ENCODE assay signal across 13 cellular contexts in genomic region chr16:67944690-67945391, GRCh38. TPM values are rescaled to one million over a fixed set of nuclear protein-coding genes. Genes with fewer than 3 reads are reported as not detected.
DNase-seq lines count a peak whose midpoint lies in the region; ATAC-seq and TF ChIP-seq lines count a peak whose summit lies in the region.
"Had no signal": no experiment of that assay in that cellular context is flagged by ENCODE, and none has a peak within 500 bp of the region (broad histone marks: within the 10 kb centered on the region; RNA-seq: fewer than 3 reads in every experiment).

No MANE protein-coding gene starts in this region.

- H2AK5ac ChIP-seq in neuronal stem cell (ENCODE audit: low read depth, low read length) = no peak overlapping the region

- H2BK120ac ChIP-seq in neuronal stem cell (ENCODE audit: low read depth, low read length) = no peak overlapping the region

- no peak overlapping the region for H3K4me2 ChIP-seq in neuronal stem cell (ENCODE audit: insufficient read depth, low read length, poor library complexity, severe bottlenecking)

- no peak for ATAC-seq in heart right ventricle
- no peak for ATAC-seq in left ventricle myocardium superior

- H2AFZ ChIP-seq in neuronal stem cell (ENCODE audit: low read length) = no peak overlapping the region

- no peak overlapping the region for H2BK12ac ChIP-seq in neuronal stem cell (ENCODE audit: low read length)

- TF ChIP-seq CTCF in heart right ventricle (IDR thresholded peaks at IDR 0.05) = no peak
- no peak for TF ChIP-seq CTCF in uterus (IDR thresholded peaks at IDR 0.05)

- H3K18ac ChIP-seq in neuronal stem cell (ENCODE audit: low read length) = no peak overlapping the region

- no peak overlapping the region for H3K9ac ChIP-seq in neuronal stem cell (ENCODE audit: low read depth, low read length, poor library complexity)

- intact Hi-C loops in heart right ventricle (cut with DNase I) (loop anchor here in 1 of 10 donors (10.0 kb wide), 1 partner anchor 400 kb away; no protein-coding TSS in a partner anchor), left ventricle myocardium superior (cut with micrococcal nuclease) (no loop called here), uterus (cut with DNase I; ENCODE audit: low total_unique reads) (no loop called here)

- no peak overlapping the region for H2BK15ac ChIP-seq in neuronal stem cell (ENCODE audit: low read length)

- H3K36me3 ChIP-seq in heart right ventricle = peaks cover 0 to 100% (median 81%) of the 10 kb centered on the region in 9 donors
- H3K36me3 ChIP-seq in neuronal stem cell (replicated peaks in 1 of 2; ENCODE audit: control insufficient read depth in 2 of 2, insufficient read depth in 2 of 2, low read length in 2 of 2) = peaks cover 58 to 81% of the 10 kb centered on the region in 2 donors
- H3K36me3 ChIP-seq in uterus = no peaks in the 10 kb centered on the region

- TF ChIP-seq POLR2A in uterus (IDR thresholded peaks at IDR 0.05) = no peak

- H3K4me1 ChIP-seq in heart right ventricle (peaks cover 15 to 71% (median 43%) of the 10 kb centered on the region in 9 donors), neuronal stem cell (ENCODE audit: control insufficient read depth in 2 of 2, insufficient read depth in 1 of 2, low read depth in 1 of 2, low read length in 2 of 2) (peaks cover 7 to 9% of the 10 kb centered on the region in 2 donors), uterus (no peaks in the 10 kb centered on the region)
- H3K4me1 ChIP-seq: left lung had no signal

- H3K23ac ChIP-seq in neuronal stem cell (ENCODE audit: low read depth, low read length, poor library complexity) = peak overlapping the region; percentile 53

- H3K4me3 ChIP-seq in heart right ventricle (no peak overlapping the region), neuronal stem cell (ENCODE audit: low read length in 2 of 2) (peak overlapping the region in 1 of 2 donors; percentile 43), uterus (no peak overlapping the region)
- H3K4me3 ChIP-seq: left lung had no signal

- no peak for DNase-seq in heart right ventricle
- no peak for DNase-seq in left ventricle myocardium superior
- DNase-seq in neuronal stem cell (ENCODE audit: low spot score) = no peak
- DNase-seq in uterus = no peak
- no peak for DNase-seq in DMS114 treated with DMSO at 0.1 percent for 48 hours (lab: John Stamatoyannopoulos, UW; ENCODE audit: unreplicated experiment)
- DNase-seq in stimulated activated naive CD4-positive, alpha-beta T cell treated with Interleukin-2 at 50 U/mL for 16 hours (lab: John Stamatoyannopoulos, UW) = no peak
- DNase-seq: activated T-cell treated with anti-CD3 and anti-CD28 coated beads for 4 hours; effector memory CD4-positive, alpha-beta T cell; Kasumi-1; NCI-H2029 treated with DMSO at 0.1 percent for 48 hours; stimulated activated CD4-positive, alpha-beta T cell treated with anti-CD3 and anti-CD28 coated beads, Interleukin-2, amount 100 ng/mL, for 48 hours had no signal

- H3K27ac ChIP-seq in heart right ventricle (peak overlapping the region; percentile 28 to 83 (median 72)), neuronal stem cell (replicated peaks; ENCODE audit: low read length) (no peak overlapping the region), uterus (peak overlapping the region; percentile 65 to 76)
- H3K27ac ChIP-seq: left lung had no signal

- H4K8ac ChIP-seq in neuronal stem cell (ENCODE audit: low read depth, low read length) = peak overlapping the region; percentile 29

- H4K91ac ChIP-seq in neuronal stem cell (ENCODE audit: low read depth, low read length, poor library complexity) = no peak overlapping the region

- H3K79me1 ChIP-seq in neuronal stem cell (ENCODE audit: low read depth, low read length) = peaks cover 17% of the 10 kb centered on the region

- no peaks in the 10 kb centered on the region for H3K9me3 ChIP-seq in heart right ventricle
- H3K9me3 ChIP-seq in neuronal stem cell (replicated peaks in 1 of 2; ENCODE audit: control insufficient read depth in 2 of 2, insufficient read depth in 1 of 2, low read depth in 1 of 2, low read length in 2 of 2) = peaks cover 0 to 2% of the 10 kb centered on the region in 2 donors
- H3K9me3 ChIP-seq in uterus = no peaks in the 10 kb centered on the region
- H3K9me3 ChIP-seq: left lung had no signal

- H2BK5ac ChIP-seq in neuronal stem cell (ENCODE audit: low read length) = no peak overlapping the region

- H3K27me3 ChIP-seq in heart right ventricle = no peaks in the 10 kb centered on the region
- no peaks in the 10 kb centered on the region for H3K27me3 ChIP-seq in neuronal stem cell (ENCODE audit: control insufficient read depth in 3 of 3, insufficient read depth in 3 of 3, low read depth in 1 of 3, low read length in 3 of 3)
- no peaks in the 10 kb centered on the region for H3K27me3 ChIP-seq in uterus
- H3K27me3 ChIP-seq: left lung had no signal

- H3K4ac ChIP-seq in neuronal stem cell (ENCODE audit: low read length) = no peak overlapping the region

- 90 to 91% methylated on average over 24 of the region's 24 CpGs for WGBS in heart right ventricle, 2 donors
- no CpG with 5 or more reads among the region's 24 CpGs for WGBS in neuronal stem cell (ENCODE audit: extremely low coverage in 2 of 2, insufficient read length in 2 of 2, insufficient replicate concordance in 1 of 2), 2 donors

- no peak overlapping the region for H3K14ac ChIP-seq in neuronal stem cell (ENCODE audit: low read length)

RNA-seq across cellular contexts. Expression of gene LCAT, which starts 0.9 kb away (rescaled TPM):
- total RNA-seq in heart right ventricle (10 to 100 TPM; 14.4 to 24.6 (median 20.6) TPM), left ventricle myocardium superior (21.9 TPM), uterus (10 to 100 TPM; 11.0 to 75.2 (median 12.4) TPM)
- 10 to 100 TPM; 18.1 to 96.5 TPM for polyA plus RNA-seq in heart right ventricle
- 13.5 TPM for polyA plus RNA-seq in neuronal stem cell (2013, experiment 1 of 2)
- polyA plus RNA-seq in neuronal stem cell (2013, experiment 2 of 2) = 14.5 TPM

RNA-seq across cellular contexts. Expression of gene PSMB10, which starts 8.2 kb away (rescaled TPM):
- 100 to 1,000 TPM in 1 of 10 donors, 10 to 100 TPM in 9; 48.9 to 164 (median 62.8) TPM for total RNA-seq in heart right ventricle
- polyA plus RNA-seq in heart right ventricle = 100 to 1,000 TPM in 1 of 2 donors, 10 to 100 TPM in 1; 87.4 to 170 TPM
- total RNA-seq in left ventricle myocardium superior = 54.1 TPM
- polyA plus RNA-seq in neuronal stem cell (2013, experiment 1 of 2) = 9.9 TPM
- polyA plus RNA-seq in neuronal stem cell (2013, experiment 2 of 2) = 10.6 TPM
- 10 to 100 TPM in 3 of 4 donors, 1 to 10 TPM in 1; 9.5 to 30.7 (median 15.3) TPM for total RNA-seq in uterus

RNA-seq across cellular contexts. Expression of gene CTRL, which starts 13.2 kb away (rescaled TPM):
- total RNA-seq in heart right ventricle (1 to 10 TPM in 2 of 10 donors, under 1 TPM in 8; 0.39 to 1.6 (median 0.84) TPM), left ventricle myocardium superior (0.37 TPM), uterus (1 to 10 TPM in 1 of 4 donors, not detected in 3; 1.0 TPM)
- 1 to 10 TPM in 1 of 2 donors, under 1 TPM in 1; 0.74 to 2.0 TPM for polyA plus RNA-seq in heart right ventricle
- 0.46 TPM for polyA plus RNA-seq in neuronal stem cell (2013, experiment 1 of 2)
- polyA plus RNA-seq in neuronal stem cell (2013, experiment 2 of 2) = 0.43 TPM

RNA-seq across cellular contexts. Expression of gene SLC12A4, which starts 23.6 kb away (rescaled TPM):
- total RNA-seq in heart right ventricle (100 to 1,000 TPM in 1 of 10 donors, 10 to 100 TPM in 9; 70.9 to 107 (median 86.6) TPM), left ventricle myocardium superior (95.5 TPM), uterus (100 to 1,000 TPM in 1 of 4 donors, 10 to 100 TPM in 3; 25.6 to 137 (median 62.3) TPM)
- polyA plus RNA-seq in heart right ventricle = 100 to 1,000 TPM in 1 of 2 donors, 10 to 100 TPM in 1; 70.1 to 116 TPM
- 34.0 TPM for polyA plus RNA-seq in neuronal stem cell (2013, experiment 1 of 2)
- 32.4 TPM for polyA plus RNA-seq in neuronal stem cell (2013, experiment 2 of 2)

RNA-seq across cellular contexts. Expression of gene DPEP3, which starts 35.5 kb away (rescaled TPM):
- under 1 TPM in 1 of 10 donors, not detected in 9; 0.34 TPM for total RNA-seq in heart right ventricle
- under 1 TPM in 1 of 2 donors, not detected in 1; 0.01 TPM for polyA plus RNA-seq in heart right ventricle
- not detected for total RNA-seq in left ventricle myocardium superior
- polyA plus RNA-seq in neuronal stem cell (2013, experiment 1 of 2) = 0.56 TPM
- 0.29 TPM for polyA plus RNA-seq in neuronal stem cell (2013, experiment 2 of 2)
- total RNA-seq in uterus = under 1 TPM in 1 of 4 donors, not detected in 3; 0.14 TPM
- total RNA-seq: A172 had no signal
